Comparison of ENCODE assay signal across 8 cellular contexts in the genomic region with DNA sequence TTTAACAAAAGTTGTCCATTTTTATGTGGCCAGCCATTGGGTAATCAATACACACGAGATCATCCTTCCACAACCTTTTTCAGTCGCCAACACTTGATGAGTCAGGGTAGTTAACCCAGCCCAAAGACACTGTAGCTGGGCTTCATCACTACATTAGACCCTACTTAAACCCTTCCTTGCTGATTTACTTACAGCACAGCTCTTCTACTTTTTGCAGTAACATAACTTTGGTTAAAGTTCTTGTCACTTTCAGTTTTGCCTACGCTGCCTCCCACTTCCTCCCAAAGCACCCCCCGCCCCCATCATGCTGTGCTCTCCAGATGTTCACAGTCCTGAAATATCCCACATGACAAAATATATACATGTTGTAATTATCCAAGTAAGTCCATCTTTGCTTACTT.
DNase-seq lines count a peak whose midpoint lies in the region; ATAC-seq and TF ChIP-seq lines count a peak whose summit lies in the region.

No MANE protein-coding gene starts in this region.

- intact Hi-C loops in Panc1 (cut with micrococcal nuclease; ENCODE audit: unreplicated experiment), result no loop called here

- CTCF ChIA-PET in Panc1 (lab: Charles Lee), result no interaction called here

- 0 out of 2 replicates have a peak overlapping the region, but pooled peaks have one; percentile 25 for H3K27ac ChIP-seq in Panc1 (ENCODE audit: low read length)

- no peaks in the 10 kb centered on the region for H3K27me3 ChIP-seq in Panc1 (ENCODE audit: control insufficient read depth, insufficient read depth, low read length)

- POLR2A ChIA-PET in Panc1 (lab: Charles Lee), result no interaction called here

- H3K4me3 ChIP-seq in Panc1 (ENCODE audit: low read depth in 2 of 2, low read length in 2 of 2), result no peak overlapping the region

- peaks cover 4% of the 10 kb centered on the region; the same call in 1 of the 2 replicates for H3K4me1 ChIP-seq in Panc1 (ENCODE audit: control insufficient read depth, insufficient read depth, low read length)

- BruUV-seq in Panc1 (replicated peaks; lab: Mats Ljungman, UMichigan), result no TSS peak

- no peaks in the 10 kb centered on the region for H3K36me3 ChIP-seq in Panc1 (ENCODE audit: control insufficient read depth, insufficient read depth, low read length)

- in situ Hi-C loops in Panc1 (cut with HindIII; ENCODE audit: low pct_unique_long_range_greater_than_20kb, low sequenced_read_pairs), result no loop called here

- DNase-seq in EL (peak; percentile 64), Panc1 (ENCODE audit: low read depth, low spot score) (no peak), iPS-NIHi7 (ENCODE audit: extremely low spot score) (peak; percentile 11), DMS153 treated with DMSO at 0.1 percent for 48 hours (lab: John Stamatoyannopoulos, UW; ENCODE audit: unreplicated experiment) (no peak), COLO668 (lab: John Stamatoyannopoulos, UW; ENCODE audit: unreplicated experiment) (no peak), NCI-H82 (lab: John Stamatoyannopoulos, UW) (no peak)
- DNase-seq in activated CD4-positive, CD25-positive, alpha-beta regulatory T cell (lab: John Stamatoyannopoulos, UW), result no peak

- H3K9me3 ChIP-seq in Panc1 (ENCODE audit: control insufficient read depth, insufficient read depth, low read depth, low read length), result no peaks in the 10 kb centered on the region

- TF ChIP-seq CTCF in Panc1 (IDR thresholded peaks at IDR 0.05), result no peak

- ATAC-seq in GM21619 (IDR thresholded peaks at IDR 0.05; ENCODE audit: unreplicated experiment), result peak; percentile 66
- ATAC-seq in Panc1, result no peak

Comparison
In these comparisons a context has a peak if more than half of its experiments do, and no peak if none do; other contexts are left out.
1. DNase-seq: peak in EL (single experiment) and iPS-NIHi7 (single experiment); none in Panc1 (single experiment), DMS153 treated with DMSO at 0.1 percent for 48 hours (single experiment), COLO668 (single experiment), activated CD4-positive, CD25-positive, alpha-beta regulatory T cell (0 of 4) and NCI-H82 (single experiment).